15 cellular contexts compared by ENCODE assay signal in the genomic region with DNA sequence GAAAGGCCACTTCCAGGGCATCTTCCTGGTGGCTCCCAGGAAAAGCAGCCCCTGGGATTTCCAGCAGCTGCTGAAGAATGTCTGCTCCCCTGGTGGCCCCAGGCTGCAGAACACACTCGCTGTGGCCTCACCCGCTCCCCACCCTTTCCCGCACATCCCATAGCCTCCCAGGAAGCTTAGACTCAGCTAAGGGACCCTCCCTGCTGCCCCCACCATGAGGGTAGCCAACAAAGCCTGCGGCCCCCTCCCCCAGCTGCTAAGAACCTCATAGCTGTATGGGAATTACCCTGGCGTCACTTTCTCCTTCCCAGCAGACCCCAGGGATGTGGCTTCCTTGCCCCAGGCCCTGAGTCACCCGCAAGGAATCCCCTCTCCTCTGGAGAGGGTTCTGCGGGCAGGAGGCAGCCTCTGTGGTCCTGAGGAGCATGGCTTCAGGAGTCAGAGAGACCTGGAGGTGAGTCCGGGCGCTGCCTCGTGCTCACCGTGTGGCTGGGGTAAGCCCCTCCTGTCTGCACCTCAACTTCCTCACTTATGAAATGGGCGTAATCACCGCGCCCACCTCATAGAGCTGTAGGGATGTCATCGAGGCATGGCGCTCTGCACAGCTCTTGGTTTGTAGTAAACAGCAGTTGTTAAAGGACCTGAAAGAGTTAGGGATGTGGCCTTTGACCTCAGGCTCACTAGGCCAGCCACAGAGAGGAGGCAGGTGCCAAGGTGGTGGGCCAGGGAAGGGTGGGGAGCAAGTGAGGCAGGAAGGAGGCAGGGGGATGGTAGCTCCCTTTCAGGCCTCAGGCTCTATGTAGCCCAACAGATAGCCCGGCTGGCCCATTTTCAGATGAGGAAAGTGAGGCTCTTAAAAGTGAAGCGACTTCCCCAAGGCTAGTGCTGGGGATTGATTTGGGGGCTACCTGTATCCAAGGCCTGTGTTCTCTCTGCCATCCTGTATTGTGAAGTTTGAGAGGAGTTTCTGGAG.
DNase-seq lines count a peak whose midpoint lies in the region; ATAC-seq, FAIRE-seq and TF ChIP-seq lines count a peak whose summit lies in the region.
"Had no signal": no experiment of that assay in that cellular context is flagged by ENCODE, and none has a peak within 500 bp of the region (broad histone marks: within the 10 kb centered on the region; RNA-seq: fewer than 3 reads in every experiment).

No MANE protein-coding gene starts in this region.

- FAIRE-seq in RCC 7860 (lab: Jason Lieb, UNC): no peak
- FAIRE-seq: small intestine had no signal

- H3K27ac ChIP-seq in osteoblast (ENCODE audit: low read depth, low read length): peak overlapping the region; percentile 64
- H3K27ac ChIP-seq: PC-9 had no signal

- no peak overlapping the region for H3K27ac Mint-ChIP-seq in natural killer cell
- H3K27ac Mint-ChIP-seq: activated CD8-positive, alpha-beta memory T cell treated with anti-CD3 and anti-CD28 coated beads, Interleukin-2, amount 10 ng/mL, durations not matched to agents 7 days and 5 days; activated naive CD4-positive, alpha-beta T cell treated with anti-CD3 and anti-CD28 coated beads, Interleukin-2, amount 50 U/mL, for 24 hours; CD8-positive, alpha-beta T cell; nephron had no signal

- TF ChIP-seq CTCF in fibroblast of pulmonary artery (IDR thresholded peaks at IDR 0.05; ENCODE audit: low read length, missing control alignments) (no peak), osteoblast (IDR thresholded peaks at IDR 0.05; ENCODE audit: extremely low read depth, low read depth, low read length) (no peak), natural killer cell (IDR thresholded peaks at IDR 0.05) (no peak)

- H3K79me2 ChIP-seq in osteoblast (ENCODE audit: insufficient read depth, low read length): no peaks in the 10 kb centered on the region

- H3K27me3 Mint-ChIP-seq in natural killer cell (ENCODE audit: low read depth in 2 of 2): peaks cover 4 to 9% of the 10 kb centered on the region in 2 donors
- H3K27me3 Mint-ChIP-seq: activated CD8-positive, alpha-beta memory T cell treated with anti-CD3 and anti-CD28 coated beads, Interleukin-2, amount 10 ng/mL, durations not matched to agents 7 days and 5 days; activated naive CD4-positive, alpha-beta T cell treated with anti-CD3 and anti-CD28 coated beads, Interleukin-2, amount 50 U/mL, for 24 hours had no signal

- ATAC-seq in natural killer cell: no peak
- ATAC-seq in GM21447 (IDR thresholded peaks at IDR 0.05; ENCODE audit: unreplicated experiment): no peak
- no peak for ATAC-seq in GM21381 (IDR thresholded peaks at IDR 0.05; ENCODE audit: unreplicated experiment)
- ATAC-seq: CD8-positive, alpha-beta T cell had no signal

- peak; percentile 81 for DNase-seq in ELF-1 (ENCODE audit: low read depth, low spot score)
- peak; percentile 16 for DNase-seq in RCC 7860 (ENCODE audit: low spot score)
- peak; percentile 36 for DNase-seq in fibroblast of pulmonary artery (ENCODE audit: low read depth)
- peak; percentile 95 for DNase-seq in osteoblast (ENCODE audit: insufficient read length, low spot score, missing footprints)
- DNase-seq in natural killer cell: no peak
- DNase-seq in DMS79 treated with DMSO at 0.1 percent for 48 hours (lab: John Stamatoyannopoulos, UW): no peak
- DNase-seq: activated CD8-positive, alpha-beta memory T cell treated with anti-CD3 and anti-CD28 coated beads, Interleukin-2, amount 10 ng/mL, durations not matched to agents 7 days and 5 days; NCI-H226; small intestine had no signal

- H4K20me1 ChIP-seq in osteoblast (ENCODE audit: insufficient read depth, low read length): no peaks in the 10 kb centered on the region

- no peak overlapping the region for H3K4me3 Mint-ChIP-seq in natural killer cell
- H3K4me3 Mint-ChIP-seq: activated CD8-positive, alpha-beta memory T cell treated with anti-CD3 and anti-CD28 coated beads, Interleukin-2, amount 10 ng/mL, durations not matched to agents 7 days and 5 days; activated naive CD4-positive, alpha-beta T cell treated with anti-CD3 and anti-CD28 coated beads, Interleukin-2, amount 50 U/mL, for 24 hours; CD8-positive, alpha-beta T cell; nephron had no signal

- peaks cover 12% of the 10 kb centered on the region for H3K4me1 ChIP-seq in osteoblast (ENCODE audit: insufficient read depth, low read length)

- no peak overlapping the region for H2AFZ ChIP-seq in osteoblast (ENCODE audit: low read length)
- H2AFZ ChIP-seq: PC-9 had no signal

- intact Hi-C loops in natural killer cell (cut with micrococcal nuclease): loop anchor here (2.0 kb wide), 1 partner anchor 81 kb away; no protein-coding TSS in a partner anchor

- no peaks in the 10 kb centered on the region for H3K4me1 Mint-ChIP-seq in natural killer cell
- H3K4me1 Mint-ChIP-seq: activated naive CD4-positive, alpha-beta T cell treated with anti-CD3 and anti-CD28 coated beads, Interleukin-2, amount 50 U/mL, for 24 hours had no signal

- no peak overlapping the region for H3K4me3 ChIP-seq in fibroblast of pulmonary artery (replicated peaks; ENCODE audit: low read depth, low read length)
- no peak overlapping the region for H3K4me3 ChIP-seq in osteoblast (ENCODE audit: insufficient read depth, low read length)
- H3K4me3 ChIP-seq: PC-9 had no signal

- H3K9me3 ChIP-seq in osteoblast (ENCODE audit: low read depth, low read length): no peaks in the 10 kb centered on the region

- no peaks in the 10 kb centered on the region for H3K36me3 ChIP-seq in osteoblast (ENCODE audit: insufficient read depth, low read length)

- peak overlapping the region; percentile 56 for H3K4me2 ChIP-seq in osteoblast (ENCODE audit: insufficient read depth, low read length)
- H3K4me2 ChIP-seq: PC-9 had no signal

- H3K36me3 Mint-ChIP-seq in natural killer cell: no peaks in the 10 kb centered on the region
- H3K36me3 Mint-ChIP-seq: activated CD8-positive, alpha-beta memory T cell treated with anti-CD3 and anti-CD28 coated beads, Interleukin-2, amount 10 ng/mL, durations not matched to agents 7 days and 5 days; activated naive CD4-positive, alpha-beta T cell treated with anti-CD3 and anti-CD28 coated beads, Interleukin-2, amount 50 U/mL, for 24 hours; CD8-positive, alpha-beta T cell had no signal

- H3K27me3 ChIP-seq in osteoblast (ENCODE audit: insufficient read depth, low read length): no peaks in the 10 kb centered on the region

- H3K9me3 Mint-ChIP-seq in natural killer cell: no peaks in the 10 kb centered on the region
- H3K9me3 Mint-ChIP-seq: activated naive CD4-positive, alpha-beta T cell treated with anti-CD3 and anti-CD28 coated beads, Interleukin-2, amount 50 U/mL, for 24 hours; CD8-positive, alpha-beta T cell; nephron had no signal

Comparison
In these comparisons a context has a peak if more than half of its experiments do, and no peak if none do; other contexts are left out.
1. DNase-seq: peak in ELF-1 (single experiment), RCC 7860 (single experiment), fibroblast of pulmonary artery (single experiment) and osteoblast (single experiment); none in natural killer cell (single experiment) and DMS79 treated with DMSO at 0.1 percent for 48 hours (single experiment).